ENCODE assay signal across 1 cellular context in the genomic region with DNA sequence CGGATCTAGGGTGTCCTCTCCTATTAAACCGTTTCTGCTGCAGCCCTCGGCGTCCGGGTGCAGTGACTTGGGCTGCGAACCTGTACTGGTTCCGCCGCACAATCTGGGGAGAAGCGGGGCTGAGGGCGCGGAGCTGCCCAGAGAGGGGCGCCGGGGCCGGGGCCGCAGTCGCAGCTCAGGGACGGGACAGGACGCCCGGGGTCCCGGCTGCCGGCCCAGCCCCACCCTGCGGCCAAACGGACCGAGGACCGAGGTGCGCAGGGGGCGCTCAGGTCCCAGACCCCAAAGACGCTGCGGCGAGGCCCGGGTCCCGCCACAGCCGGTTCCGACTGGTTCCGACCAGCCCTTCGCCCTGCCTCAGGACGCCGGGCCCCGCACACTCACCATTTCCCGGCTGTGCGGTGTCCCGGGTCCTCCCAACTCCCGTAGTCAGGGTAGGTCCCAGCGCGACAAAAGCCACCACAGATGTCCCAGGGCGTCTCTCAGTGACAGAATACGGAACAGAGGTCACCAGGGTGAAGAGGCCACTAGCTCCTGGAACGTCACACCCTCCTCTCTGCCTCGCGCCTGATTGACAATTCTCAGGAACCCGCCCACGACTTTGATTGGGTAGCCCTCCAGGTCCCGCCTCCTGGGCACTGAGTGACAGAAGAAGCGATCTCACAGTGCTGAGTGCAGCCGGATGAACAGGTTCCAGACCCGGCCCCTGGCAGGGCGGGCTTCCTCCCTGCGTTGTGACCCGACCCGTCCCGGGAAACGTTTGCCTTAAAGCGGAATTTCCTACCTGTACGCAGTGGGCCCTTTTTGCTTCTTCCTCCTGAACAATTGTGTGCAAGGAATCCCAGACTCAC.
TF ChIP-seq lines count a peak whose summit lies in the region.

Gene ZNF44, minus strand, starts transcription at position 576 of the 851 bp plus-strand sequence. Its CDS starts 189 bp downstream, at position 387.

TF ChIP-seq in HepG2, 621 proteins besides CTCF, POLR2A, EP300 and RAD21 (continued from another document and continues in another):
- TF ChIP-seq, protein P1, sequence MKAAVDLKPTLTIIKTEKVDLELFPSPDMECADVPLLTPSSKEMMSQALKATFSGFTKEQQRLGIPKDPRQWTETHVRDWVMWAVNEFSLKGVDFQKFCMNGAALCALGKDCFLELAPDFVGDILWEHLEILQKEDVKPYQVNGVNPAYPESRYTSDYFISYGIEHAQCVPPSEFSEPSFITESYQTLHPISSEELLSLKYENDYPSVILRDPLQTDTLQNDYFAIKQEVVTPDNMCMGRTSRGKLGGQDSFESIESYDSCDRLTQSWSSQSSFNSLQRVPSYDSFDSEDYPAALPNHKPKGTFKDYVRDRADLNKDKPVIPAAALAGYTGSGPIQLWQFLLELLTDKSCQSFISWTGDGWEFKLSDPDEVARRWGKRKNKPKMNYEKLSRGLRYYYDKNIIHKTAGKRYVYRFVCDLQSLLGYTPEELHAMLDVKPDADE (CRISPR knock-in tag; IDR thresholded peaks at IDR 0.05) = no peak
- 0 out of 2 replicates have a peak, but pooled peaks have one; percentile 10 for TF ChIP-seq DMAP1 (CRISPR knock-in tag; IDR thresholded peaks at IDR 0.05)
- no peak for TF ChIP-seq ZFP90 (CRISPR knock-in tag; IDR thresholded peaks at IDR 0.05; ENCODE audit: borderline replicate concordance)
- peak; percentile 74 for TF ChIP-seq CREM (IDR thresholded peaks at IDR 0.05)
- no peak for TF ChIP-seq CREM (CRISPR knock-in tag; IDR thresholded peaks at IDR 0.05)
- peak; percentile 80 for TF ChIP-seq TEAD3 (CRISPR knock-in tag; optimal IDR thresholded peaks at IDR 0.05; ENCODE audit: borderline replicate concordance)
- no peak for TF ChIP-seq ZNF224 (CRISPR knock-in tag; IDR thresholded peaks at IDR 0.05)
- TF ChIP-seq ZNF251 (CRISPR knock-in tag; IDR thresholded peaks at IDR 0.05) = no peak
- TF ChIP-seq ZNF205 (CRISPR knock-in tag; IDR thresholded peaks at IDR 0.05) = no peak
- TF ChIP-seq HMG20A (CRISPR knock-in tag; IDR thresholded peaks at IDR 0.05; ENCODE audit: borderline replicate concordance) = no peak
- TF ChIP-seq, protein P2, sequence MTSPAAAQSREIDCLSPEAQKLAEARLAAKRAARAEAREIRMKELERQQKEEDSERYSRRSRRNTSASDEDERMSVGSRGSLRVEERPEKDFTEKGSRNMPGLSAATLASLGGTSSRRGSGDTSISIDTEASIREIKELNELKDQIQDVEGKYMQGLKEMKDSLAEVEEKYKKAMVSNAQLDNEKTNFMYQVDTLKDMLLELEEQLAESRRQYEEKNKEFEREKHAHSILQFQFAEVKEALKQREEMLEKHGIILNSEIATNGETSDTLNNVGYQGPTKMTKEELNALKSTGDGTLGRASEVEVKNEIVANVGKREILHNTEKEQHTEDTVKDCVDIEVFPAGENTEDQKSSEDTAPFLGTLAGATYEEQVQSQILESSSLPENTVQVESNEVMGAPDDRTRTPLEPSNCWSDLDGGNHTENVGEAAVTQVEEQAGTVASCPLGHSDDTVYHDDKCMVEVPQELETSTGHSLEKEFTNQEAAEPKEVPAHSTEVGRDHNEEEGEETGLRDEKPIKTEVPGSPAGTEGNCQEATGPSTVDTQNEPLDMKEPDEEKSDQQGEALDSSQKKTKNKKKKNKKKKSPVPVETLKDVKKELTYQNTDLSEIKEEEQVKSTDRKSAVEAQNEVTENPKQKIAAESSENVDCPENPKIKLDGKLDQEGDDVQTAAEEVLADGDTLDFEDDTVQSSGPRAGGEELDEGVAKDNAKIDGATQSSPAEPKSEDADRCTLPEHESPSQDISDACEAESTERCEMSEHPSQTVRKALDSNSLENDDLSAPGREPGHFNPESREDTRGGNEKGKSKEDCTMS (CRISPR knock-in tag; conservative IDR thresholded peaks at IDR 0.05) = no peak
- TF ChIP-seq SETDB1 (CRISPR knock-in tag; IDR thresholded peaks at IDR 0.05; ENCODE audit: borderline replicate concordance) = no peak
- no peak for TF ChIP-seq ZNF749 (CRISPR knock-in tag; IDR thresholded peaks at IDR 0.05; ENCODE audit: borderline replicate concordance)
- TF ChIP-seq ZNF24 (IDR thresholded peaks at IDR 0.05) = no peak
- TF ChIP-seq HOXA5 (CRISPR knock-in tag; IDR thresholded peaks at IDR 0.05) = peak; percentile 50
- TF ChIP-seq, protein P3, sequence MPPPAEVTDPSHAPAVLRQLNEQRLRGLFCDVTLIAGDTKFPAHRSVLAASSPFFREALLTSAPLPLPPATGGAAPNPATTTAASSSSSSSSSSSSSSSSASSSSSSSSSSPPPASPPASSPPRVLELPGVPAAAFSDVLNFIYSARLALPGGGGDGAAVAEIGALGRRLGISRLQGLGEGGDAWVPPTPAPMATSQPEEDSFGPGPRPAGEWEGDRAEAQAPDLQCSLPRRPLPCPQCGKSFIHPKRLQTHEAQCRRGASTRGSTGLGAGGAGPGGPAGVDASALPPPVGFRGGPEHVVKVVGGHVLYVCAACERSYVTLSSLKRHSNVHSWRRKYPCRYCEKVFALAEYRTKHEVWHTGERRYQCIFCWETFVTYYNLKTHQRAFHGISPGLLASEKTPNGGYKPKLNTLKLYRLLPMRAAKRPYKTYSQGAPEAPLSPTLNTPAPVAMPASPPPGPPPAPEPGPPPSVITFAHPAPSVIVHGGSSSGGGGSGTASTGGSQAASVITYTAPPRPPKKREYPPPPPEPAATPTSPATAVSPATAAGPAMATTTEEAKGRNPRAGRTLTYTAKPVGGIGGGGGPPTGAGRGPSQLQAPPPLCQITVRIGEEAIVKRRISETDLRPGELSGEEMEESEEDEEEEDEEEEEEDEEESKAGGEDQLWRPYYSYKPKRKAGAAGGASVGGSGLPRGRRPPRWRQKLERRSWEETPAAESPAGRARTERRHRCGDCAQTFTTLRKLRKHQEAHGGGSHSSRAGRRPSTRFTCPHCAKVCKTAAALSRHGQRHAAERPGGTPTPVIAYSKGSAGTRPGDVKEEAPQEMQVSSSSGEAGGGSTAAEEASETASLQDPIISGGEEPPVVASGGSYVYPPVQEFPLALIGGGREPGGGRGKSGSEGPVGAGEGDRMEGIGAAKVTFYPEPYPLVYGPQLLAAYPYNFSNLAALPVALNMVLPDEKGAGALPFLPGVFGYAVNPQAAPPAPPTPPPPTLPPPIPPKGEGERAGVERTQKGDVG (CRISPR knock-in tag; IDR thresholded peaks at IDR 0.05; ENCODE audit: borderline replicate concordance) = no peak
- TF ChIP-seq GTF2F1 (IDR thresholded peaks at IDR 0.05; ENCODE audit: low read length) = no peak
- TF ChIP-seq JARID2 (CRISPR knock-in tag; IDR thresholded peaks at IDR 0.05; ENCODE audit: insufficient replicate concordance) = no peak
- TF ChIP-seq, protein P4, sequence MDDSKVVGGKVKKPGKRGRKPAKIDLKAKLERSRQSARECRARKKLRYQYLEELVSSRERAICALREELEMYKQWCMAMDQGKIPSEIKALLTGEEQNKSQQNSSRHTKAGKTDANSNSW (CRISPR knock-in tag; IDR thresholded peaks at IDR 0.05; ENCODE audit: borderline replicate concordance) = no peak
- TF ChIP-seq HOXA3 (CRISPR knock-in tag; IDR thresholded peaks at IDR 0.05) = peak; percentile 58; the same call in 1 of the 2 replicates
- TF ChIP-seq SMAD3 (CRISPR knock-in tag; IDR thresholded peaks at IDR 0.05) = peak; percentile 27; the same call in 1 of the 2 replicates
- peak; percentile 48 for TF ChIP-seq ASH2L (IDR thresholded peaks at IDR 0.05; ENCODE audit: insufficient read length, low read depth, low read length)
- 0 out of 2 replicates have a peak, but pooled peaks have one; percentile 6 for TF ChIP-seq SNAPC4 (CRISPR knock-in tag; IDR thresholded peaks at IDR 0.05)
- peak; percentile 88 for TF ChIP-seq RXRA (CRISPR knock-in tag; IDR thresholded peaks at IDR 0.05)
- TF ChIP-seq, protein P5, sequence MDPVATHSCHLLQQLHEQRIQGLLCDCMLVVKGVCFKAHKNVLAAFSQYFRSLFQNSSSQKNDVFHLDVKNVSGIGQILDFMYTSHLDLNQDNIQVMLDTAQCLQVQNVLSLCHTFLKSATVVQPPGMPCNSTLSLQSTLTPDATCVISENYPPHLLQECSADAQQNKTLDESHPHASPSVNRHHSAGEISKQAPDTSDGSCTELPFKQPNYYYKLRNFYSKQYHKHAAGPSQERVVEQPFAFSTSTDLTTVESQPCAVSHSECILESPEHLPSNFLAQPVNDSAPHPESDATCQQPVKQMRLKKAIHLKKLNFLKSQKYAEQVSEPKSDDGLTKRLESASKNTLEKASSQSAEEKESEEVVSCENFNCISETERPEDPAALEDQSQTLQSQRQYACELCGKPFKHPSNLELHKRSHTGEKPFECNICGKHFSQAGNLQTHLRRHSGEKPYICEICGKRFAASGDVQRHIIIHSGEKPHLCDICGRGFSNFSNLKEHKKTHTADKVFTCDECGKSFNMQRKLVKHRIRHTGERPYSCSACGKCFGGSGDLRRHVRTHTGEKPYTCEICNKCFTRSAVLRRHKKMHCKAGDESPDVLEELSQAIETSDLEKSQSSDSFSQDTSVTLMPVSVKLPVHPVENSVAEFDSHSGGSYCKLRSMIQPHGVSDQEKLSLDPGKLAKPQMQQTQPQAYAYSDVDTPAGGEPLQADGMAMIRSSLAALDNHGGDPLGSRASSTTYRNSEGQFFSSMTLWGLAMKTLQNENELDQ (CRISPR knock-in tag; IDR thresholded peaks at IDR 0.05; ENCODE audit: borderline replicate concordance) = no peak
- TF ChIP-seq LCORL (IDR thresholded peaks at IDR 0.05) = no peak
- TF ChIP-seq LCORL (CRISPR knock-in tag; IDR thresholded peaks at IDR 0.05) = 0 out of 2 replicates have a peak, but pooled peaks have one; percentile 30
- no peak for TF ChIP-seq ZBTB21 (CRISPR knock-in tag; IDR thresholded peaks at IDR 0.05)
- no peak for TF ChIP-seq YY1 (IDR thresholded peaks at IDR 0.05; ENCODE audit: insufficient read depth, insufficient replicate concordance, low read depth, low read length)
- TF ChIP-seq ZNF816 (CRISPR knock-in tag; IDR thresholded peaks at IDR 0.05; ENCODE audit: borderline replicate concordance) = no peak; the same call in 1 of the 2 replicates
- peak; percentile 48; the same call in 1 of the 2 replicates for TF ChIP-seq FOXP4 (CRISPR knock-in tag; IDR thresholded peaks at IDR 0.05)
- TF ChIP-seq ZNF354B (CRISPR knock-in tag; IDR thresholded peaks at IDR 0.05) = no peak
